15 cellular contexts compared by ENCODE assay signal in the genomic region with DNA sequence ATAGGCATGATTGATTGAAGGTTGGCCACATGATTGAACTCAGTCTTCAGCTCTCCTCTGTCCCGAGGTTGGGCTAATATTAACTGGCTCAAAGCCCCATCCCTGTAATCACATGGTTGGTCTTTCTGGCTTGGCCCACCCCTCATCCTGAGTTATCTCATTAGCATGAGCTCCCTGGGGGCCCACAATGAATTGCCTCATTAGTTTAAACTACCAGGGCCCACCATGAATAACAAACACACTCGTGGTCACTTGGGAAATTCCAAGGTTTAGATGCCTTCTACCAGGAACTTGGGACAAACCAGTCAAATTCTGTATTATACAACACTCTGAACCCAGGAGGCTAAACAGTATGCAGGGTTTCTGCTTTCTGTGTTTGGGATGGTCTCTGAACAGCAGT.
DNase-seq lines count a peak whose midpoint lies in the region; TF ChIP-seq lines count a peak whose summit lies in the region.
"Had no signal": no experiment of that assay in that cellular context is flagged by ENCODE, and none has a peak within 500 bp of the region (broad histone marks: within the 10 kb centered on the region; RNA-seq: fewer than 3 reads in every experiment).

No MANE protein-coding gene starts in this region.

- POLR2A ChIA-PET in HEK293 (lab: Yijun Ruan, JAX) (no interaction called here), MCF 10A (lab: Yijun Ruan, JAX) (no interaction called here)

- no peaks in the 10 kb centered on the region for H3K36me3 ChIP-seq in HEK293 (ENCODE audit: control insufficient read depth in 2 of 2, insufficient read depth in 1 of 2, low read length in 2 of 2)
- H3K36me3 ChIP-seq in uterus: no peaks in the 10 kb centered on the region
- H3K36me3 ChIP-seq: BE2C had no signal

- peaks cover 8% of the 10 kb centered on the region for H3K36me3 Mint-ChIP-seq in MCF 10A (ENCODE audit: insufficient read depth, unreplicated experiment)

- H3K4me1 Mint-ChIP-seq in MCF 10A (ENCODE audit: insufficient read depth, unreplicated experiment): no peaks in the 10 kb centered on the region
- H3K4me1 Mint-ChIP-seq: T-cell had no signal

- no peaks in the 10 kb centered on the region for H3K9me3 Mint-ChIP-seq in MCF 10A (ENCODE audit: unreplicated experiment)
- H3K9me3 Mint-ChIP-seq: HFFc6 had no signal

- no peaks in the 10 kb centered on the region for H3K9me3 ChIP-seq in HEK293 (ENCODE audit: control insufficient read depth, insufficient read depth, low read depth, low read length)
- H3K9me3 ChIP-seq in uterus: no peaks in the 10 kb centered on the region
- H3K9me3 ChIP-seq: BE2C had no signal

- H3K4me1 ChIP-seq in HEK293 (ENCODE audit: control insufficient read depth, insufficient read depth, low read length) (no peaks in the 10 kb centered on the region), uterus (no peaks in the 10 kb centered on the region)
- H3K4me1 ChIP-seq: BE2C had no signal

- intact Hi-C loops in uterus (cut with DNase I; ENCODE audit: low total_unique reads): no loop called here
- intact Hi-C loops in MCF 10A (cut with micrococcal nuclease): no loop called here

- H3K27ac ChIP-seq in HEK293 (ENCODE audit: extremely low read depth, low read depth, low read length) (no peak overlapping the region), uterus (peak overlapping the region; percentile 37 to 79)
- H3K27ac ChIP-seq: PC-9 had no signal

- in situ Hi-C loops in astrocyte of the cerebellum (cut with HindIII; ENCODE audit: low sequenced_read_pairs) (no loop called here), G401 (cut with HindIII; ENCODE audit: low sequenced_read_pairs) (no loop called here)

- H3K4me3 Mint-ChIP-seq in MCF 10A (ENCODE audit: unreplicated experiment): no peak overlapping the region
- H3K4me3 Mint-ChIP-seq: CD4-positive, alpha-beta memory T cell; HFFc6; T-cell had no signal

- no peak for TF ChIP-seq CTCF in HEK293 (tag by site-specific recombination; IDR thresholded peaks at IDR 0.05)
- TF ChIP-seq CTCF in astrocyte of the cerebellum (IDR thresholded peaks at IDR 0.05; ENCODE audit: low read depth, low read length, missing control alignments): no peak
- no peak for TF ChIP-seq CTCF in uterus (IDR thresholded peaks at IDR 0.05)
- no peak for TF ChIP-seq CTCF in MCF 10A (IDR thresholded peaks at IDR 0.05; ENCODE audit: unreplicated experiment)

- TF ChIP-seq POLR2A in uterus (IDR thresholded peaks at IDR 0.05): no peak

- no TSS peak for BruUV-seq in MCF 10A (replicated peaks; lab: Mats Ljungman, UMichigan)

- CTCF ChIA-PET in HEK293 (lab: Yijun Ruan, JAX) (interaction anchor here (0.6 to 0.7 kb wide), 2 partner anchors 375 to 395 kb away, joined by 3 read pairs; no protein-coding TSS in a partner anchor), MCF 10A (lab: Yijun Ruan, JAX) (interaction anchor here (0.8 kb wide), 2 partner anchors 77 to 115 kb away, joined by 3 to 4 read pairs; no protein-coding TSS in a partner anchor)

- H3K27ac Mint-ChIP-seq in MCF 10A (ENCODE audit: low read depth, unreplicated experiment): no peak overlapping the region
- H3K27ac Mint-ChIP-seq: CD4-positive, alpha-beta memory T cell; HFFc6; T-cell had no signal

- no peaks in the 10 kb centered on the region for H3K27me3 Mint-ChIP-seq in MCF 10A (ENCODE audit: insufficient read depth, unreplicated experiment)
- H3K27me3 Mint-ChIP-seq: CD4-positive, alpha-beta memory T cell; T-cell had no signal

- no peaks in the 10 kb centered on the region for H3K27me3 ChIP-seq in uterus
- H3K27me3 ChIP-seq: BE2C had no signal

- peak; percentile 8 for DNase-seq in astrocyte of the cerebellum (ENCODE audit: low read depth)
- DNase-seq in iPS DF 19.7 (ENCODE audit: low read depth, low spot score): peak; percentile 30
- DNase-seq in uterus: no peak
- no peak for DNase-seq in G401 (ENCODE audit: low spot score)
- no peak for DNase-seq in GM19238 (ENCODE audit: insufficient read length, low spot score)
- DNase-seq in MCF 10A (ENCODE audit: unreplicated experiment): no peak
- DNase-seq: BE2C; CD4-positive, alpha-beta memory T cell; DND-41; HFFc6; NCI-H1930; NK-92 treated with Interleukin-12 subunit alpha and Interleukin-12 subunit beta, amount 100 ng/mL, for 24 hours; PC-9; T-cell had no signal

- H3K4me3 ChIP-seq in HEK293 (ENCODE audit: low read depth, low read length) (no peak overlapping the region), astrocyte of the cerebellum (ENCODE audit: low read depth, low read length) (no peak overlapping the region), uterus (no peak overlapping the region)
- H3K4me3 ChIP-seq: PC-9 had no signal

TF ChIP-seq in HEK293, 187 proteins besides CTCF, POLR2A, EP300 and RAD21:
- TF ChIP-seq, protein P1, sequence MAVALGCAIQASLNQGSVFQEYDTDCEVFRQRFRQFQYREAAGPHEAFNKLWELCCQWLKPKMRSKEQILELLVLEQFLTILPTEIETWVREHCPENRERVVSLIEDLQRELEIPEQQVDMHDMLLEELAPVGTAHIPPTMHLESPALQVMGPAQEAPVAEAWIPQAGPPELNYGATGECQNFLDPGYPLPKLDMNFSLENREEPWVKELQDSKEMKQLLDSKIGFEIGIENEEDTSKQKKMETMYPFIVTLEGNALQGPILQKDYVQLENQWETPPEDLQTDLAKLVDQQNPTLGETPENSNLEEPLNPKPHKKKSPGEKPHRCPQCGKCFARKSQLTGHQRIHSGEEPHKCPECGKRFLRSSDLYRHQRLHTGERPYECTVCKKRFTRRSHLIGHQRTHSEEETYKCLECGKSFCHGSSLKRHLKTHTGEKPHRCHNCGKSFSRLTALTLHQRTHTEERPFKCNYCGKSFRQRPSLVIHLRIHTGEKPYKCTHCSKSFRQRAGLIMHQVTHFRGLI (tag by site-specific recombination; IDR thresholded peaks at IDR 0.05): peak; percentile 51
- no peak for TF ChIP-seq KLF7 (tag by site-specific recombination; IDR thresholded peaks at IDR 0.05; ENCODE audit: borderline replicate concordance)
- TF ChIP-seq, protein P2, sequence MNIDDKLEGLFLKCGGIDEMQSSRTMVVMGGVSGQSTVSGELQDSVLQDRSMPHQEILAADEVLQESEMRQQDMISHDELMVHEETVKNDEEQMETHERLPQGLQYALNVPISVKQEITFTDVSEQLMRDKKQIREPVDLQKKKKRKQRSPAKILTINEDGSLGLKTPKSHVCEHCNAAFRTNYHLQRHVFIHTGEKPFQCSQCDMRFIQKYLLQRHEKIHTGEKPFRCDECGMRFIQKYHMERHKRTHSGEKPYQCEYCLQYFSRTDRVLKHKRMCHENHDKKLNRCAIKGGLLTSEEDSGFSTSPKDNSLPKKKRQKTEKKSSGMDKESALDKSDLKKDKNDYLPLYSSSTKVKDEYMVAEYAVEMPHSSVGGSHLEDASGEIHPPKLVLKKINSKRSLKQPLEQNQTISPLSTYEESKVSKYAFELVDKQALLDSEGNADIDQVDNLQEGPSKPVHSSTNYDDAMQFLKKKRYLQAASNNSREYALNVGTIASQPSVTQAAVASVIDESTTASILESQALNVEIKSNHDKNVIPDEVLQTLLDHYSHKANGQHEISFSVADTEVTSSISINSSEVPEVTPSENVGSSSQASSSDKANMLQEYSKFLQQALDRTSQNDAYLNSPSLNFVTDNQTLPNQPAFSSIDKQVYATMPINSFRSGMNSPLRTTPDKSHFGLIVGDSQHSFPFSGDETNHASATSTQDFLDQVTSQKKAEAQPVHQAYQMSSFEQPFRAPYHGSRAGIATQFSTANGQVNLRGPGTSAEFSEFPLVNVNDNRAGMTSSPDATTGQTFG (tag by site-specific recombination; IDR thresholded peaks at IDR 0.05; ENCODE audit: borderline replicate concordance): no peak

Comparison
In these comparisons a context has a peak if more than half of its experiments do, and no peak if none do; other contexts are left out.
1. DNase-seq: peak in astrocyte of the cerebellum (single experiment) and iPS DF 19.7 (single experiment); none in uterus (0 of 2), G401 (single experiment), GM19238 (single experiment) and MCF 10A (single experiment).